ENCODE assay signal across 15 cellular contexts in genomic region chr3:195815169-195815771, GRCh38. TPM values are rescaled to one million over a fixed set of nuclear protein-coding genes. Genes with fewer than 3 reads are reported as not detected.
DNase-seq lines count a peak whose midpoint lies in the region; ATAC-seq and TF ChIP-seq lines count a peak whose summit lies in the region.
"Had no signal": no experiment of that assay in that cellular context is flagged by ENCODE, and none has a peak within 500 bp of the region (broad histone marks: within the 10 kb centered on the region; RNA-seq: fewer than 3 reads in every experiment).

No MANE protein-coding gene starts in this region.

- no peak overlapping the region for H3K27ac Mint-ChIP-seq in activated T-cell treated with anti-CD3 and anti-CD28 coated beads, Interleukin-2, amount 50 U/mL, for 72 hours
- no peak overlapping the region for H3K27ac Mint-ChIP-seq in activated T-cell treated with anti-CD3 and anti-CD28 coated beads, Interleukin-2, amount 50 U/mL, for 24 hours
- peak overlapping the region in 2 of 6 donors; percentile 22 to 51 for H3K27ac Mint-ChIP-seq in immature natural killer cell
- peak overlapping the region; percentile 21 for H3K27ac Mint-ChIP-seq in stimulated activated effector memory CD8-positive, alpha-beta T cell treated with anti-CD3 and anti-CD28 coated beads, Interleukin-12 subunit alpha, Interleukin-12 subunit beta, amount 100 ng/mL, for 72 hours
- H3K27ac Mint-ChIP-seq in CD4-positive, alpha-beta T cell = no peak overlapping the region
- H3K27ac Mint-ChIP-seq: memory B cell had no signal

- H3K9me3 Mint-ChIP-seq in activated T-cell treated with anti-CD3 and anti-CD28 coated beads, Interleukin-2, amount 50 U/mL, for 72 hours = no peaks in the 10 kb centered on the region
- H3K9me3 Mint-ChIP-seq in activated T-cell treated with anti-CD3 and anti-CD28 coated beads, Interleukin-2, amount 50 U/mL, for 24 hours = no peaks in the 10 kb centered on the region
- H3K9me3 Mint-ChIP-seq in immature natural killer cell = no peaks in the 10 kb centered on the region
- no peaks in the 10 kb centered on the region for H3K9me3 Mint-ChIP-seq in stimulated activated effector memory CD8-positive, alpha-beta T cell treated with anti-CD3 and anti-CD28 coated beads, Interleukin-12 subunit alpha, Interleukin-12 subunit beta, amount 100 ng/mL, for 72 hours
- no peaks in the 10 kb centered on the region for H3K9me3 Mint-ChIP-seq in CD4-positive, alpha-beta T cell
- H3K9me3 Mint-ChIP-seq: memory B cell had no signal

- TF ChIP-seq CTCF in GM20000 (IDR thresholded peaks at IDR 0.05; ENCODE audit: extremely low read depth, missing control alignments) = no peak
- TF ChIP-seq CTCF in CD4-positive, alpha-beta T cell (IDR thresholded peaks at IDR 0.05) = no peak

- no peaks in the 10 kb centered on the region for H3K4me1 Mint-ChIP-seq in activated T-cell treated with anti-CD3 and anti-CD28 coated beads, Interleukin-2, amount 50 U/mL, for 72 hours (ENCODE audit: low read depth)
- no peaks in the 10 kb centered on the region for H3K4me1 Mint-ChIP-seq in activated T-cell treated with anti-CD3 and anti-CD28 coated beads, Interleukin-2, amount 50 U/mL, for 24 hours (ENCODE audit: low read depth)
- peaks cover 13 to 26% of the 10 kb centered on the region in 2 donors for H3K4me1 Mint-ChIP-seq in immature natural killer cell
- peaks cover 7% of the 10 kb centered on the region for H3K4me1 Mint-ChIP-seq in stimulated activated effector memory CD8-positive, alpha-beta T cell treated with anti-CD3 and anti-CD28 coated beads, Interleukin-12 subunit alpha, Interleukin-12 subunit beta, amount 100 ng/mL, for 72 hours
- H3K4me1 Mint-ChIP-seq in CD4-positive, alpha-beta T cell (ENCODE audit: low read depth) = no peaks in the 10 kb centered on the region

- H3K27ac ChIP-seq in CD4-positive, alpha-beta T cell (ENCODE audit: low read depth, low read length) = no peak overlapping the region
- H3K27ac ChIP-seq: epithelial cell of prostate, parathyroid adenoma had no signal

- peak; percentile 80 to 91 for ATAC-seq in activated T-cell treated with anti-CD3 and anti-CD28 coated beads, Interleukin-2, amount 50 U/mL, for 72 hours (replicated peaks in 1 of 2)
- peak; percentile 90 for ATAC-seq in stimulated activated effector memory CD8-positive, alpha-beta T cell treated with anti-CD3 and anti-CD28 coated beads, Interleukin-12 subunit alpha, Interleukin-12 subunit beta, amount 100 ng/mL, for 72 hours
- ATAC-seq in CD4-positive, alpha-beta T cell (ENCODE audit: poor library complexity) = no peak

- no peaks in the 10 kb centered on the region for H3K9me3 ChIP-seq in CD4-positive, alpha-beta T cell (ENCODE audit: control insufficient read depth, low read length)

- intact Hi-C loops in CD4-positive, alpha-beta T cell (cut with DNase I, micrococcal nuclease) = no loop called here

- no peaks in the 10 kb centered on the region for H3K27me3 ChIP-seq in CD4-positive, alpha-beta T cell (ENCODE audit: control insufficient read depth, insufficient read depth, low read length)

- no peak overlapping the region for H3K4me3 Mint-ChIP-seq in activated T-cell treated with anti-CD3 and anti-CD28 coated beads, Interleukin-2, amount 50 U/mL, for 72 hours
- H3K4me3 Mint-ChIP-seq in activated T-cell treated with anti-CD3 and anti-CD28 coated beads, Interleukin-2, amount 50 U/mL, for 24 hours = no peak overlapping the region
- peak overlapping the region in 1 of 5 donors; percentile 24 for H3K4me3 Mint-ChIP-seq in immature natural killer cell
- no peak overlapping the region for H3K4me3 Mint-ChIP-seq in stimulated activated effector memory CD8-positive, alpha-beta T cell treated with anti-CD3 and anti-CD28 coated beads, Interleukin-12 subunit alpha, Interleukin-12 subunit beta, amount 100 ng/mL, for 72 hours
- no peak overlapping the region for H3K4me3 Mint-ChIP-seq in CD4-positive, alpha-beta T cell
- H3K4me3 Mint-ChIP-seq: memory B cell had no signal

- no peaks in the 10 kb centered on the region for H3K36me3 Mint-ChIP-seq in activated T-cell treated with anti-CD3 and anti-CD28 coated beads, Interleukin-2, amount 50 U/mL, for 72 hours (ENCODE audit: insufficient read depth in 2 of 2)
- H3K36me3 Mint-ChIP-seq in activated T-cell treated with anti-CD3 and anti-CD28 coated beads, Interleukin-2, amount 50 U/mL, for 24 hours (ENCODE audit: low read depth) = no peaks in the 10 kb centered on the region
- no peaks in the 10 kb centered on the region for H3K36me3 Mint-ChIP-seq in immature natural killer cell
- H3K36me3 Mint-ChIP-seq in stimulated activated effector memory CD8-positive, alpha-beta T cell treated with anti-CD3 and anti-CD28 coated beads, Interleukin-12 subunit alpha, Interleukin-12 subunit beta, amount 100 ng/mL, for 72 hours = no peaks in the 10 kb centered on the region
- no peaks in the 10 kb centered on the region for H3K36me3 Mint-ChIP-seq in CD4-positive, alpha-beta T cell (ENCODE audit: low read depth)

- POLR2A ChIA-PET in CD4-positive, alpha-beta T cell (lab: Charles Lee) = no interaction called here

- peak; percentile 41 to 55 for DNase-seq in activated T-cell treated with anti-CD3 and anti-CD28 coated beads, Interleukin-2, amount 50 U/mL, for 72 hours
- DNase-seq in activated T-cell treated with anti-CD3 and anti-CD28 coated beads, Interleukin-2, amount 50 U/mL, for 24 hours = no peak
- DNase-seq in RPMI7951 (ENCODE audit: low read depth) (peak; percentile 52), immature natural killer cell (peak; percentile 22 to 41 (median 30)), GM20000 (ENCODE audit: low spot score) (no peak), NCI-H2196 (lab: John Stamatoyannopoulos, UW; ENCODE audit: unreplicated experiment) (no peak)
- no peak for DNase-seq in stimulated activated effector memory CD8-positive, alpha-beta T cell treated with anti-CD3 and anti-CD28 coated beads, Interleukin-12 subunit alpha, Interleukin-12 subunit beta, amount 100 ng/mL, for 72 hours (ENCODE audit: low spot score in 2 of 2)
- no peak for DNase-seq in CD4-positive, alpha-beta T cell
- DNase-seq: activated CD4-positive, alpha-beta T cell treated with anti-CD3 and anti-CD28 coated beads for 1 hour; activated gamma-delta T cell treated with Interleukin-2 at 50 U/mL for 16 hours; NCI-H2081 treated with DMSO at 0.1 percent for 48 hours had no signal

- H3K27me3 Mint-ChIP-seq in activated T-cell treated with anti-CD3 and anti-CD28 coated beads, Interleukin-2, amount 50 U/mL, for 72 hours (ENCODE audit: low read depth) = no peaks in the 10 kb centered on the region
- no peaks in the 10 kb centered on the region for H3K27me3 Mint-ChIP-seq in activated T-cell treated with anti-CD3 and anti-CD28 coated beads, Interleukin-2, amount 50 U/mL, for 24 hours
- H3K27me3 Mint-ChIP-seq in immature natural killer cell (ENCODE audit: low read depth in 3 of 3) = peaks cover 0 to 7% (median 0%) of the 10 kb centered on the region in 3 donors
- H3K27me3 Mint-ChIP-seq in CD4-positive, alpha-beta T cell = no peaks in the 10 kb centered on the region

- CTCF ChIA-PET in CD4-positive, alpha-beta T cell (lab: Charles Lee) = no interaction called here

RNA-seq across cellular contexts. Expression of gene MUC4, which starts 3.5 kb away (rescaled TPM):
- under 1 TPM; 0.34 to 0.42 TPM for total RNA-seq in activated T-cell treated with anti-CD3 and anti-CD28 coated beads, Interleukin-2, amount 50 U/mL, for 72 hours
- not detected in 2 replicates for total RNA-seq in RPMI7951 (2014; rRNA removed; shearing (Covaris generic))
- polyA plus RNA-seq in immature natural killer cell = under 1 TPM in 1 of 3 donors, not detected in 2; 0.06 TPM
- total RNA-seq in CD4-positive, alpha-beta T cell = not detected
- polyA plus RNA-seq: urinary bladder had no signal

Comparison
In these comparisons a context has a peak if more than half of its experiments do, and no peak if none do; other contexts are left out.
1. DNase-seq: peak in activated T-cell treated with anti-CD3 and anti-CD28 coated beads, Interleukin-2, amount 50 U/mL, for 72 hours (2 of 2), RPMI7951 (single experiment) and immature natural killer cell (3 of 3); none in activated T-cell treated with anti-CD3 and anti-CD28 coated beads, Interleukin-2, amount 50 U/mL, for 24 hours (single experiment), stimulated activated effector memory CD8-positive, alpha-beta T cell treated with anti-CD3 and anti-CD28 coated beads, Interleukin-12 subunit alpha, Interleukin-12 subunit beta, amount 100 ng/mL, for 72 hours (0 of 2), GM20000 (single experiment), CD4-positive, alpha-beta T cell (0 of 10) and NCI-H2196 (single experiment).